In the genomic region with DNA sequence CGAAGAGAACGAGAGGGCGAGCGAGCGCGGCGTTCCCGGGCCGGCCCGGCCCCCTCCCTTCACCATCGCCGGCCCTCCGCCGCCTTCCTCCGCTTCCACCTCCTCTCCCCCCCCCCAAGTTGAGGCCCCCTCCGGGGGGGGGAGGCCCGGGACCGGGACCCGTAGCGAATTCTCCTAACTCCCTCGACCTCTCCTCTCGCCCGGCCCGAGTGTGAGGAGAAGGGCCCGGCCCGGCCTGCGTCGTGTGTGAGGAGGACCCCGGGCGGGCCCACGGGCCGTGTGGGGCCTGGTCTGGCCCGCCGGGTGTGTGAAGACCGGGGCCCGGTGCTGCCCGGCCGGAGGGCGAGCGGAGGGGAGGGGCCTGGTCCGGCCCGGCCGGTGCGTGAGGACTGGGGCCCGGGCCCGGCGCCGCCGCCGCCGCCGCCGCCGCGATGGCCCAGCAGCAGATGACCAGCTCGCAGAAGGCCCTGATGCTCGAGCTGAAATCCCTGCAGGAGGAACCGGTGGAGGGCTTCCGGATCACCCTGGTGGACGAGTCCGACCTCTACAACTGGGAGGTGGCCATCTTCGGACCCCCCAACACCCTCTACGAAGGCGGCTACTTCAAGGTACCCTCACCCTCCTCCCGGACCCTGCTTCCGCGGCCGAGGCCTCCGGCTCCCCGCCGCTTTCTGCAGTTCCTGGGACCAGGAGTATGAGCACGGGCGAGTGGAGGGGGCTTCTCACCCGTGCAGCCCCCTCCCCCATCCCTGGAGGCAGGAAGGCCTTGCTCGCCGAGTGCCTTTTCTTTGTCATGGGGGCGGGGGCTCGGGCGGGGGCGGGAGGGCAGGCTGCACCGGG, we compare ENCODE assay signal across 8 cellular contexts. TPM values are rescaled to one million over a fixed set of nuclear protein-coding genes. Genes with fewer than 3 reads are reported as not detected.
DNase-seq lines count a peak whose midpoint lies in the region; ATAC-seq, FAIRE-seq and TF ChIP-seq lines count a peak whose summit lies in the region.

No MANE protein-coding gene starts in this region.

- CTCF ChIA-PET in CD4-positive, alpha-beta memory T cell (lab: Charles Lee; ENCODE audit: partially characterized antibody), result interaction anchor here (1.6 kb wide), 1 partner anchor 35 kb away, joined by 4 read pairs; no protein-coding TSS in a partner anchor

- intact Hi-C loops in CD4-positive, alpha-beta memory T cell (cut with micrococcal nuclease), result loop anchor here (1.0 to 10.0 kb wide), 9 partner anchors 231 to 795 kb away; partner anchors contain the start of genes BAG1, CHMP5, DNAI1 and DNAJA1
- intact Hi-C loops in ovary (cut with DNase I) (loop anchor here in 3 of 4 donors (5.0 to 10.0 kb wide), 5 partner anchors 35 to 437 kb away; partner anchors contain the start of gene UBAP2 (in 1 of the 3)), upper lobe of right lung (cut with DNase I) (no loop called here)

- peaks cover 0 to 2% (median 0%) of the 10 kb centered on the region in 8 donors for H3K9me3 Mint-ChIP-seq in CD4-positive, alpha-beta memory T cell
- no peaks in the 10 kb centered on the region for H3K9me3 Mint-ChIP-seq in activated naive CD4-positive, alpha-beta T cell treated with anti-CD3 and anti-CD28 coated beads, Interleukin-2, amount 50 U/mL, for 24 hours
- H3K9me3 Mint-ChIP-seq in glutamatergic neuron (ENCODE audit: unreplicated experiment), result peaks cover 8% of the 10 kb centered on the region

- WGBS in ovary, 3 donors, result 0 to 1% (median 1%) methylated on average over 50 to 80 of the region's 81 CpGs

- H3K36me3 Mint-ChIP-seq in CD4-positive, alpha-beta memory T cell, result peaks cover 0 to 10% of the 10 kb centered on the region in 2 donors
- peaks cover 3% of the 10 kb centered on the region for H3K36me3 Mint-ChIP-seq in activated naive CD4-positive, alpha-beta T cell treated with anti-CD3 and anti-CD28 coated beads, Interleukin-2, amount 50 U/mL, for 24 hours
- no peaks in the 10 kb centered on the region for H3K36me3 Mint-ChIP-seq in glutamatergic neuron (ENCODE audit: unreplicated experiment)

- TF ChIP-seq EP300 in ovary (IDR thresholded peaks at IDR 0.05), result no peak

- H3K4me1 ChIP-seq in CD4-positive, alpha-beta memory T cell (ENCODE audit: insufficient read depth, low read length), result peaks cover 39% of the 10 kb centered on the region
- H3K4me1 ChIP-seq in SJCRH30 (no peaks in the 10 kb centered on the region; the same call in 1 of the 2 replicates), ovary (ENCODE audit: insufficient read depth) (peaks cover 5% of the 10 kb centered on the region), upper lobe of right lung (peaks cover 53% of the 10 kb centered on the region)

- FAIRE-seq in GM19239 (lab: Jason Lieb, UNC), result no peak

- H3K27ac ChIP-seq in CD4-positive, alpha-beta memory T cell (ENCODE audit: low read depth, low read length), result peak overlapping the region; percentile 89
- H3K27ac ChIP-seq in SJCRH30 (peak overlapping the region; percentile 88), ovary (peak overlapping the region; percentile 94 to 100), upper lobe of right lung (peak overlapping the region; percentile 97)

- H3K27me3 ChIP-seq in CD4-positive, alpha-beta memory T cell (ENCODE audit: insufficient read depth, low read length), result no peaks in the 10 kb centered on the region
- H3K27me3 ChIP-seq in SJCRH30 (no peaks in the 10 kb centered on the region), ovary (no peaks in the 10 kb centered on the region), upper lobe of right lung (no peaks in the 10 kb centered on the region)

- peak overlapping the region; percentile 82 to 99 (median 96) for H3K4me3 Mint-ChIP-seq in CD4-positive, alpha-beta memory T cell
- H3K4me3 Mint-ChIP-seq in activated naive CD4-positive, alpha-beta T cell treated with anti-CD3 and anti-CD28 coated beads, Interleukin-2, amount 50 U/mL, for 24 hours, result peak overlapping the region; percentile 98
- peak overlapping the region; percentile 63 for H3K4me3 Mint-ChIP-seq in glutamatergic neuron (ENCODE audit: unreplicated experiment)

- ATAC-seq in HG03520 (IDR thresholded peaks at IDR 0.05; ENCODE audit: unreplicated experiment) (peak; percentile 24), upper lobe of right lung (peak; percentile 58)

- peak overlapping the region in 5 of 7 donors; percentile 51 to 96 (median 72) for H3K27ac Mint-ChIP-seq in CD4-positive, alpha-beta memory T cell
- H3K27ac Mint-ChIP-seq in activated naive CD4-positive, alpha-beta T cell treated with anti-CD3 and anti-CD28 coated beads, Interleukin-2, amount 50 U/mL, for 24 hours, result no peak overlapping the region
- peak overlapping the region; percentile 93 for H3K27ac Mint-ChIP-seq in glutamatergic neuron (ENCODE audit: unreplicated experiment)

- POLR2A ChIA-PET in CD4-positive, alpha-beta memory T cell (lab: Charles Lee; ENCODE audit: partially characterized antibody), result interaction anchor here (0.8 to 1.8 kb wide), 4 partner anchors 10 to 231 kb away, joined by 3 to 9 read pairs (median 6); partner anchors contain the start of gene UBAP2

- no peaks in the 10 kb centered on the region for H3K36me3 ChIP-seq in CD4-positive, alpha-beta memory T cell (ENCODE audit: insufficient read depth, low read length)
- H3K36me3 ChIP-seq in SJCRH30 (0 out of 2 replicates have a peak, but pooled peaks cover 2% of the 10 kb centered on the region), ovary (no peaks in the 10 kb centered on the region), upper lobe of right lung (no peaks in the 10 kb centered on the region)

- no peaks in the 10 kb centered on the region for H3K9me3 ChIP-seq in CD4-positive, alpha-beta memory T cell (ENCODE audit: control insufficient read depth in 1 of 2, low read length in 2 of 2)
- H3K9me3 ChIP-seq in SJCRH30 (replicated peaks), result no peaks in the 10 kb centered on the region
- H3K9me3 ChIP-seq in ovary, result no peaks in the 10 kb centered on the region
- no peaks in the 10 kb centered on the region for H3K9me3 ChIP-seq in upper lobe of right lung

- peaks cover 30 to 59% (median 44%) of the 10 kb centered on the region in 4 donors for H3K4me1 Mint-ChIP-seq in CD4-positive, alpha-beta memory T cell
- peaks cover 55% of the 10 kb centered on the region for H3K4me1 Mint-ChIP-seq in activated naive CD4-positive, alpha-beta T cell treated with anti-CD3 and anti-CD28 coated beads, Interleukin-2, amount 50 U/mL, for 24 hours
- peaks cover 16% of the 10 kb centered on the region for H3K4me1 Mint-ChIP-seq in glutamatergic neuron (ENCODE audit: low read depth, unreplicated experiment)

- peak; percentile 46 to 66 (median 57) for DNase-seq in CD4-positive, alpha-beta memory T cell
- DNase-seq in GM19239 (ENCODE audit: insufficient read length, low spot score) (peak; percentile 42), SJCRH30 (peak; percentile 75 to 76), glutamatergic neuron (peak; percentile 84), ovary (peak; percentile 53 to 75 (median 69)), upper lobe of right lung (peak; percentile 83)

- TF ChIP-seq CTCF in glutamatergic neuron (IDR thresholded peaks at IDR 0.05; ENCODE audit: partially characterized antibody, unreplicated experiment) (no peak), ovary (IDR thresholded peaks at IDR 0.05) (peak in 1 of 3 donors; percentile 16), upper lobe of right lung (IDR thresholded peaks at IDR 0.05) (peak; percentile 21)

- H3K4me3 ChIP-seq in CD4-positive, alpha-beta memory T cell (ENCODE audit: low read length in 2 of 2), result peak overlapping the region; percentile 64 to 85
- H3K4me3 ChIP-seq in SJCRH30 (peak overlapping the region; percentile 92), ovary (peak overlapping the region; percentile 94), upper lobe of right lung (peak overlapping the region; percentile 84)

- TF ChIP-seq POLR2A in ovary (IDR thresholded peaks at IDR 0.05), result peak; percentile 34

- H3K27me3 Mint-ChIP-seq in CD4-positive, alpha-beta memory T cell, result no peaks in the 10 kb centered on the region
- no peaks in the 10 kb centered on the region for H3K27me3 Mint-ChIP-seq in activated naive CD4-positive, alpha-beta T cell treated with anti-CD3 and anti-CD28 coated beads, Interleukin-2, amount 50 U/mL, for 24 hours
- peaks cover 10% of the 10 kb centered on the region for H3K27me3 Mint-ChIP-seq in glutamatergic neuron (ENCODE audit: unreplicated experiment)

RNA-seq across cellular contexts. Expression of gene UBE2R2, which starts 0.6 kb away (rescaled TPM):
- 10 to 100 TPM; 31.0 to 31.4 TPM for total RNA-seq in CD4-positive, alpha-beta memory T cell
- 10 to 100 TPM; 10.8 to 17.4 TPM for polyA plus RNA-seq in CD4-positive, alpha-beta memory T cell
- 23.8 and 24.5 TPM in 2 replicates for total RNA-seq in SJCRH30 (2014; rRNA removed; shearing (Covaris generic))
- total RNA-seq in glutamatergic neuron (ENCODE audit: unreplicated experiment), result 90.1 TPM
- 10 to 100 TPM; 19.6 to 50.1 (median 43.3) TPM for total RNA-seq in ovary
- 10 to 100 TPM; 33.6 to 76.0 TPM for polyA plus RNA-seq in ovary
- 36.7 TPM for total RNA-seq in upper lobe of right lung

RNA-seq across cellular contexts. Expression of gene PRSS3, which starts 22.2 kb away (rescaled TPM):
- total RNA-seq in CD4-positive, alpha-beta memory T cell, result not detected
- polyA plus RNA-seq in CD4-positive, alpha-beta memory T cell, result not detected
- total RNA-seq in SJCRH30 (2014; rRNA removed; shearing (Covaris generic)), result not detected in 2 replicates
- total RNA-seq in glutamatergic neuron (ENCODE audit: unreplicated experiment) (not detected), ovary (1 to 10 TPM in 2 of 7 donors, not detected in 5; 1.4 to 2.0 TPM), upper lobe of right lung (not detected)
- not detected for polyA plus RNA-seq in ovary

Comparison
In these comparisons a context has a peak if more than half of its experiments do, and no peak if none do; other contexts are left out.
1. Peak in every context shown above with its lines: DNase-seq, ATAC-seq, H3K4me3 ChIP-seq and H3K27ac ChIP-seq.